Comparison of ENCODE assay signal across 10 cellular contexts in genomic region chr12:119990382-119990874, GRCh38. TPM values are rescaled to one million over a fixed set of nuclear protein-coding genes. Genes with fewer than 3 reads are reported as not detected.
DNase-seq lines count a peak whose midpoint lies in the region; ATAC-seq and TF ChIP-seq lines count a peak whose summit lies in the region.
"Had no signal": no experiment of that assay in that cellular context is flagged by ENCODE, and none has a peak within 500 bp of the region (broad histone marks: within the 10 kb centered on the region; RNA-seq: fewer than 3 reads in every experiment).

No MANE protein-coding gene starts in this region.

- H3K27ac Mint-ChIP-seq in activated CD4-positive, alpha-beta T cell treated with anti-CD3 and anti-CD28 coated beads for 36 hours: peak overlapping the region; percentile 90

- no peaks in the 10 kb centered on the region for H3K9me3 ChIP-seq in Peyer's patch
- no peaks in the 10 kb centered on the region for H3K9me3 ChIP-seq in esophagus (ENCODE audit: control insufficient read depth in 2 of 2, insufficient read depth in 1 of 2, low read depth in 1 of 2, low read length in 1 of 2)
- no peaks in the 10 kb centered on the region for H3K9me3 ChIP-seq in spleen
- H3K9me3 ChIP-seq: MG63 had no signal

- CTCF ChIA-PET in activated CD4-positive, alpha-beta T cell treated with anti-CD3 and anti-CD28 coated beads for 36 hours (lab: Charles Lee): interaction anchor here (0.6 to 1.5 kb wide), 11 partner anchors 8 to 1088 kb away, joined by 3 to 6 read pairs (median 4); no protein-coding TSS in a partner anchor

- H3K36me3 ChIP-seq in Peyer's patch: no peaks in the 10 kb centered on the region
- H3K36me3 ChIP-seq in esophagus (ENCODE audit: control insufficient read depth in 2 of 2, insufficient read depth in 2 of 2, low read length in 1 of 2): no peaks in the 10 kb centered on the region
- no peaks in the 10 kb centered on the region for H3K36me3 ChIP-seq in spleen
- H3K36me3 ChIP-seq: MG63 had no signal

- peaks cover 0 to 17% (median 7%) of the 10 kb centered on the region in 4 donors for H3K4me1 ChIP-seq in Peyer's patch
- H3K4me1 ChIP-seq in esophagus (ENCODE audit: control insufficient read depth in 2 of 2, insufficient read depth in 2 of 2, low read length in 1 of 2): peaks cover 0 to 3% of the 10 kb centered on the region in 2 donors
- peaks cover 15 to 27% (median 19%) of the 10 kb centered on the region in 6 donors for H3K4me1 ChIP-seq in spleen

- no peak for TF ChIP-seq CTCF in Peyer's patch (IDR thresholded peaks at IDR 0.05)
- TF ChIP-seq CTCF in spleen (IDR thresholded peaks at IDR 0.05 in 8 of 11, conservative IDR thresholded peaks at IDR 0.05 in 3 of 11): no peak

- no peak for ATAC-seq in activated CD4-positive, alpha-beta T cell treated with anti-CD3 and anti-CD28 coated beads for 36 hours
- ATAC-seq in HG02970 (IDR thresholded peaks at IDR 0.05; ENCODE audit: low FRiP score, unreplicated experiment) (no peak), GM18867 (IDR thresholded peaks at IDR 0.05; ENCODE audit: unreplicated experiment) (no peak)

- H3K27me3 ChIP-seq in Peyer's patch (no peaks in the 10 kb centered on the region), esophagus (ENCODE audit: control insufficient read depth in 1 of 2, insufficient read depth in 2 of 2, low read length in 2 of 2) (no peaks in the 10 kb centered on the region), spleen (replicated peaks in 1 of 7) (peaks cover 0 to 61% (median 0%) of the 10 kb centered on the region in 7 donors)

- H3K27me3 Mint-ChIP-seq in activated CD4-positive, alpha-beta T cell treated with anti-CD3 and anti-CD28 coated beads for 36 hours: no peaks in the 10 kb centered on the region

- H3K9me3 Mint-ChIP-seq in activated CD4-positive, alpha-beta T cell treated with anti-CD3 and anti-CD28 coated beads for 36 hours (ENCODE audit: low read depth): no peaks in the 10 kb centered on the region

- intact Hi-C loops in activated CD4-positive, alpha-beta T cell treated with anti-CD3 and anti-CD28 coated beads for 36 hours (cut with DNase I, micrococcal nuclease): loop anchor here in 1 of 2 experiments (2.0 kb wide), 1 partner anchor 16 kb away; no protein-coding TSS in a partner anchor
- intact Hi-C loops in spleen (cut with DNase I; ENCODE audit: low total_unique reads): no loop called here

- peak overlapping the region; percentile 90 for H3K4me3 Mint-ChIP-seq in activated CD4-positive, alpha-beta T cell treated with anti-CD3 and anti-CD28 coated beads for 36 hours

- peak; percentile 55 for DNase-seq in activated CD4-positive, alpha-beta T cell treated with anti-CD3 and anti-CD28 coated beads for 36 hours
- no peak for DNase-seq in activated CD4-positive, alpha-beta T cell treated with anti-CD3 and anti-CD28 coated beads, Interleukin-2, amount 50 U/mL, for 4 hours
- no peak for DNase-seq in Peyer's patch
- no peak for DNase-seq in spleen
- DNase-seq in hippocampal formation (lab: John Stamatoyannopoulos, UW): no peak

- TF ChIP-seq POLR2A in Peyer's patch (IDR thresholded peaks at IDR 0.05) (no peak), spleen (IDR thresholded peaks at IDR 0.05) (no peak)

- H3K4me3 ChIP-seq in Peyer's patch (peak overlapping the region; percentile 43 to 75 (median 67)), esophagus (ENCODE audit: low read depth in 1 of 2, low read length in 2 of 2) (peak overlapping the region; percentile 67 to 69), spleen (peak overlapping the region; percentile 27 to 90 (median 58))
- H3K4me3 ChIP-seq: MG63 had no signal

- 24% methylated on average over 12 of the region's 12 CpGs for WGBS in esophagus, 2 donors
- WGBS in spleen, 5 donors: 20 to 31% (median 21%) methylated on average over 12 of the region's 12 CpGs

- H3K27ac ChIP-seq in Peyer's patch (no peak overlapping the region), esophagus (ENCODE audit: low read depth in 2 of 2, low read length in 1 of 2) (peak overlapping the region; percentile 82 to 88), spleen (no peak overlapping the region)

- peaks cover 52% of the 10 kb centered on the region for H3K36me3 Mint-ChIP-seq in activated CD4-positive, alpha-beta T cell treated with anti-CD3 and anti-CD28 coated beads for 36 hours (ENCODE audit: low read depth)

- POLR2A ChIA-PET in activated CD4-positive, alpha-beta T cell treated with anti-CD3 and anti-CD28 coated beads for 36 hours (lab: Charles Lee): interaction anchor here (0.5 to 3.8 kb wide), 12 partner anchors 8 to 489 kb away, joined by 3 to 98 read pairs (median 12); partner anchors contain the start of genes RAB35, RNU4-2 and RPLP0

- H3K4me1 Mint-ChIP-seq in activated CD4-positive, alpha-beta T cell treated with anti-CD3 and anti-CD28 coated beads for 36 hours: peaks cover 54% of the 10 kb centered on the region

RNA-seq across cellular contexts. Expression of gene BICDL1, which starts 1.4 kb away (rescaled TPM):
- 100 to 1,000 TPM; 106 to 132 TPM for total RNA-seq in activated CD4-positive, alpha-beta T cell treated with anti-CD3 and anti-CD28 coated beads for 36 hours
- total RNA-seq in Peyer's patch (10 to 100 TPM in 2 of 4 donors, 1 to 10 TPM in 2; 9.1 to 17.3 (median 12.0) TPM), spleen (10 to 100 TPM in 2 of 7 donors, 1 to 10 TPM in 5; 4.5 to 16.0 (median 9.8) TPM)
- polyA plus RNA-seq in esophagus (10 to 100 TPM; 34.5 to 54.7 TPM), spleen (1 to 10 TPM; 5.8 to 9.0 (median 7.0) TPM)
- total RNA-seq: fibroblast of lung had no signal
- polyA plus RNA-seq: fibroblast of lung had no signal

Comparison
In these comparisons a context has a peak if more than half of its experiments do, and no peak if none do; other contexts are left out.
1. H3K27ac ChIP-seq: peak in esophagus (2 of 2); none in Peyer's patch (0 of 4) and spleen (0 of 8).
2. RNA of gene BICDL1, which starts 1.4 kb away (total RNA-seq): 106 to 132 TPM in activated CD4-positive, alpha-beta T cell treated with anti-CD3 and anti-CD28 coated beads for 36 hours; 9.1 to 17.3 TPM in Peyer's patch and 4.5 to 16.0 TPM in spleen; every median in the first group is over 4 times any median in the second.
3. Peak in every context shown above with its lines, with median percentiles within 50 percentile points of each other: H3K4me3 ChIP-seq.